In genomic region chr1:168273575-168273974, GRCh38 we compare ENCODE assay signal across 19 cellular contexts.
"Had no signal": no experiment of that assay in that cellular context is flagged by ENCODE, and none has a peak within 500 bp of the region (broad histone marks: within the 10 kb centered on the region; RNA-seq: fewer than 3 reads in every experiment).

No MANE protein-coding gene starts in this region.

- H3K27me3 Mint-ChIP-seq: activated CD8-positive, alpha-beta T cell treated with anti-CD3 and anti-CD28 coated beads for 36 hours; activated naive CD8-positive, alpha-beta T cell treated with anti-CD3 and anti-CD28 coated beads for 36 hours; naive B cell; T-helper 17 cell had no signal

- H3K27ac ChIP-seq: dorsolateral prefrontal cortex, pancreas, tibial nerve, uterus had no signal

- H3K9me3 ChIP-seq: pancreas had no signal

- H3K9me3 Mint-ChIP-seq: endodermal cell had no signal

- H3K4me3 ChIP-seq: dorsolateral prefrontal cortex, pancreas, tibial nerve, uterus had no signal

- H3K4me3 Mint-ChIP-seq: activated CD8-positive, alpha-beta T cell treated with anti-CD3 and anti-CD28 coated beads for 36 hours; activated naive CD8-positive, alpha-beta T cell treated with anti-CD3 and anti-CD28 coated beads for 36 hours; activated T-helper 1 cell treated with anti-CD3 and anti-CD28 coated beads, Interleukin-12 subunit alpha, Interleukin-12 subunit beta, Interleukin-2, Interleukin-4 antibody, amounts not matched to agents 30 ng/mL and 10 ng/mL and 1 ng/mL, durations not matched to agents 14 hours and 24 hours and 36 hours; endodermal cell; naive B cell; T-helper 17 cell; WTC11 had no signal

- FAIRE-seq: pancreas had no signal

- H3K4me1 Mint-ChIP-seq: endodermal cell, T-helper 17 cell had no signal

- H3K4me1 ChIP-seq: pancreas, tibial nerve, uterus had no signal

- H3K36me3 Mint-ChIP-seq: WTC11 had no signal

- H3K27ac Mint-ChIP-seq: activated CD8-positive, alpha-beta T cell treated with anti-CD3 and anti-CD28 coated beads for 36 hours; activated naive CD8-positive, alpha-beta T cell treated with anti-CD3 and anti-CD28 coated beads for 36 hours; activated T-helper 1 cell treated with anti-CD3 and anti-CD28 coated beads, Interleukin-12 subunit alpha, Interleukin-12 subunit beta, Interleukin-2, Interleukin-4 antibody, amounts not matched to agents 30 ng/mL and 10 ng/mL and 1 ng/mL, durations not matched to agents 14 hours and 24 hours and 36 hours; endodermal cell; T-helper 17 cell; WTC11 had no signal

- H3K27me3 ChIP-seq: dorsolateral prefrontal cortex, pancreas, tibial nerve, uterus had no signal

- DNase-seq: activated CD4-positive, alpha-beta T cell treated with anti-CD3 and anti-CD28 coated beads for 48 hours; activated CD8-positive, alpha-beta memory T cell treated with anti-CD3 and anti-CD28 coated beads, Interleukin-2, amount 50 U/mL, for 48 hours; activated CD8-positive, alpha-beta T cell treated with anti-CD3 and anti-CD28 coated beads for 36 hours; activated naive CD8-positive, alpha-beta T cell treated with anti-CD3 and anti-CD28 coated beads for 36 hours; dorsolateral prefrontal cortex; endodermal cell; islet precursor cell; midbrain; naive B cell; pancreas; retina; stimulated activated CD4-positive, alpha-beta T cell treated with anti-CD3 and anti-CD28 coated beads, Interleukin-2, amount 100 ng/mL, for 48 hours; stimulated activated naive CD4-positive, alpha-beta T cell treated with Interleukin-2 at 50 U/mL for 16 hours; substantia nigra; T-helper 17 cell; uterus had no signal

- H3K36me3 ChIP-seq: pancreas, uterus had no signal
